13 cellular contexts compared by ENCODE assay signal in the genomic region with DNA sequence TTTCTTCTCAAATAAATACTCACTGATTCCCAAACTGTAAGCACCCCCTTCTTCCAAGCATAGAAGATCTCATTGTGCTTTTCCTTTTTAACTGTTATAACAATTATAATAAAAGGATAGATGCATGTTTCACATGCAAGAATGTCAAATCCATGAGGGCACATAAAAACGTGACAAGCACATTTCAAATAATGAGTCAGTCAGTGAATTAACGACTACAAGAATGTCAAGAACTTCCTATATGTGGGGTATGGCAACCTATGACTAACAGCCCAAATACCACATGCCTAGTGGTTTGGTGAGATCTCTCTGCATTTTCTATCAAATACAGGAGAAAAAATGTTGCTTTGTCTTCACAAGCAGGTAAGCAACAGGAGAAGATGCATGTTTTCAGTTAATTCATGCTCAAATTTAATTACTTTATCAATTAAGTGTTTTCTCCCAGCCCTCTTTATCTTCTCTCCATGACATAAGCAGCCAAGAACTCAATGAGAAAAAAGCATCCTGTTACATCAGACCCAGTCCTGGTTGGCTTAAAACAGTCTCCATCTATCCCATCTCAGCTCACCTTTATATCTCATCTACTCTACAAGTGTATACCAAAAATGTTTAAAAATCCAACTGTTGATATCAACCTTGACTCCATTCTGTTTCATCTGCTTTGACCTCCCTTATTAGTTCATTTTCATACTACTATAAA.
A peak's percentile ranks its signal among the peaks of the same experiment; 100 is the strongest.
DNase-seq lines count a peak whose midpoint lies in the region; ATAC-seq, FAIRE-seq and TF ChIP-seq lines count a peak whose summit lies in the region.
"Had no signal": no experiment of that assay in that cellular context is flagged by ENCODE, and none has a peak within 500 bp of the region (broad histone marks: within the 10 kb centered on the region; RNA-seq: fewer than 3 reads in every experiment).

No MANE protein-coding gene starts in this region.

- no peaks in the 10 kb centered on the region for H3K36me3 Mint-ChIP-seq in chondrocyte (ENCODE audit: low read depth)

- ATAC-seq in GM21367 (IDR thresholded peaks at IDR 0.05; ENCODE audit: unreplicated experiment), result no peak
- no peak for ATAC-seq in GM19023 (IDR thresholded peaks at IDR 0.05; ENCODE audit: unreplicated experiment)
- ATAC-seq: upper lobe of right lung had no signal

- no peak overlapping the region for H3K4me3 Mint-ChIP-seq in chondrocyte (ENCODE audit: unreplicated experiment)

- H3K27ac ChIP-seq in HUES48 (ENCODE audit: low read depth, low read length), result peak overlapping the region; percentile 14
- H3K27ac ChIP-seq: right atrium auricular region, upper lobe of right lung had no signal

- H3K4me1 Mint-ChIP-seq in chondrocyte (ENCODE audit: low read depth), result peaks cover 8% of the 10 kb centered on the region

- no peaks in the 10 kb centered on the region for H3K36me3 ChIP-seq in HUES48 (ENCODE audit: control insufficient read depth, insufficient read depth, low read length)
- no peaks in the 10 kb centered on the region for H3K36me3 ChIP-seq in bronchial epithelial cell (ENCODE audit: control insufficient read depth, insufficient read depth, low read length)
- H3K36me3 ChIP-seq: right atrium auricular region, upper lobe of right lung had no signal

- no peaks in the 10 kb centered on the region for H3K9me3 Mint-ChIP-seq in chondrocyte (ENCODE audit: low read depth)

- no peaks in the 10 kb centered on the region for H3K27me3 Mint-ChIP-seq in chondrocyte (ENCODE audit: low read depth)

- H3K4me3 ChIP-seq in AG09309 (ENCODE audit: control insufficient read depth, low read depth, low read length) (no peak overlapping the region), HUES48 (ENCODE audit: low read depth, low read length) (no peak overlapping the region), bronchial epithelial cell (ENCODE audit: low read depth, low read length) (no peak overlapping the region)
- H3K4me3 ChIP-seq: right atrium auricular region, upper lobe of right lung had no signal

- no peak overlapping the region for H3K9ac ChIP-seq in HUES48 (ENCODE audit: low read depth, low read length)

- H3K27ac Mint-ChIP-seq in chondrocyte (ENCODE audit: unreplicated experiment), result no peak overlapping the region

- H3K27me3 ChIP-seq in HUES48 (ENCODE audit: control insufficient read depth, insufficient read depth, low read length) (no peaks in the 10 kb centered on the region), bronchial epithelial cell (ENCODE audit: control insufficient read depth, insufficient read depth, low read length) (peaks cover 2% of the 10 kb centered on the region)
- H3K27me3 ChIP-seq: right atrium auricular region, upper lobe of right lung had no signal

- peaks cover 38% of the 10 kb centered on the region for H3K4me1 ChIP-seq in HUES48 (ENCODE audit: control insufficient read depth, insufficient read depth, low read length)
- H3K4me1 ChIP-seq: right atrium auricular region, upper lobe of right lung had no signal

- FAIRE-seq in bronchial epithelial cell (lab: Jason Lieb, UNC), result no peak

- no peaks in the 10 kb centered on the region for H3K9me3 ChIP-seq in HUES48 (ENCODE audit: control insufficient read depth, insufficient read depth, low read length)
- H3K9me3 ChIP-seq: right atrium auricular region, upper lobe of right lung had no signal

- TF ChIP-seq CTCF in AG09309 (IDR thresholded peaks at IDR 0.05; ENCODE audit: control insufficient read depth, insufficient read depth, low read depth, low read length, missing control alignments) (no peak), bronchial epithelial cell (IDR thresholded peaks at IDR 0.05; ENCODE audit: insufficient read depth, low read length, severe bottlenecking) (no peak), chondrocyte (IDR thresholded peaks at IDR 0.05) (no peak)

- DNase-seq in AG09309 (ENCODE audit: low read depth) (peak; percentile 48), bronchial epithelial cell (ENCODE audit: low read depth) (peak; percentile 84), kidney glomerular epithelial cell (lab: John Stamatoyannopoulos, UW) (peak; percentile 78), chondrocyte (ENCODE audit: low spot score) (no peak), NCI-H1436 treated with DMSO at 0.1 percent for 48 hours (lab: John Stamatoyannopoulos, UW) (no peak)
- DNase-seq: activated T-cell treated with anti-CD3 and anti-CD28 coated beads, Interleukin-2, amount 50 U/mL, for 48 hours; midbrain; NCI-H1930; upper lobe of right lung had no signal

Comparison
In these comparisons a context has a peak if more than half of its experiments do, and no peak if none do; other contexts are left out.
1. DNase-seq: peak in AG09309 (single experiment), bronchial epithelial cell (single experiment) and kidney glomerular epithelial cell (single experiment); none in chondrocyte (single experiment) and NCI-H1436 treated with DMSO at 0.1 percent for 48 hours (single experiment).